Comparison of ENCODE assay signal across 3 cellular contexts in genomic region chrX:19517965-19518364, GRCh38. TPM values are rescaled to one million over a fixed set of nuclear protein-coding genes. Genes with fewer than 3 reads are reported as not detected.
"Had no signal": no experiment of that assay in that cellular context is flagged by ENCODE, and none has a peak within 500 bp of the region (broad histone marks: within the 10 kb centered on the region; RNA-seq: fewer than 3 reads in every experiment).

No MANE protein-coding gene starts in this region.

- DNase-seq: GDM1, GF-D8 had no signal

- H3K4me3 ChIP-seq: GM12878 had no signal

RNA-seq across cellular contexts. Expression of gene MAP3K15, which starts 2.7 kb away (rescaled TPM):
- total RNA-seq: GM12878 had no signal
